ENCODE assay signal across 5 cellular contexts in the genomic region with DNA sequence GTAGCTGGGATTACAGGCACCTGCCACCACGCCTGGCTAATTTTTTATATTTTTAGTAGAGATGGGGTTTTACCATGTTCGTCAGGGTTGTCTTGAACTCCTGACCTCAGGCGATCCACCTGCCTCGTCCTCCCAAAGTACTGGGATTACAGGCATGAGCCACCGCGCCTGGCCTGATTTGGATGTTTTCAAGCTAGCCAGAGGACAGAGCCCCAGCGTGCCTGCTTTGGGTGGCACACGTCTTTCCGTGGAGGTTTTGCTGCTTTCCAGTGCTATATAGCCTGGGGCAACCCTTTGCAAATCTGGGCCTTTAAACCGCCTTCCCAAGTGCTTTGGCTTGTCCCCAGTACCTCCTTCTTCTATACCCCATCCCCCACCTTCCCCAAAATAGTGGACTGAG. TPM values are rescaled to one million over a fixed set of nuclear protein-coding genes. Genes with fewer than 3 reads are reported as not detected.
"Had no signal": no experiment of that assay in that cellular context is flagged by ENCODE, and none has a peak within 500 bp of the region (broad histone marks: within the 10 kb centered on the region; RNA-seq: fewer than 3 reads in every experiment).

No MANE protein-coding gene starts in this region.

RNA-seq across cellular contexts. Expression of gene SPATA21, which starts 18.9 kb away (rescaled TPM):
- total RNA-seq: HT1080, IMR-90, NCI-H460, Right ventricle myocardium superior, SJSA1 had no signal
- polyA plus RNA-seq: IMR-90 had no signal

RNA-seq across cellular contexts. Expression of gene RNU1-1, which starts 57.9 kb away (rescaled TPM):
- total RNA-seq: HT1080 had no signal
- polyA plus RNA-seq: IMR-90 had no signal
